ENCODE assay signal across 16 cellular contexts in genomic region chr9:17018001-17018491, GRCh38.
DNase-seq lines count a peak whose midpoint lies in the region; ATAC-seq and TF ChIP-seq lines count a peak whose summit lies in the region.
"Had no signal": no experiment of that assay in that cellular context is flagged by ENCODE, and none has a peak within 500 bp of the region (broad histone marks: within the 10 kb centered on the region; RNA-seq: fewer than 3 reads in every experiment).

No MANE protein-coding gene starts in this region.

- no peak overlapping the region for H3K27ac Mint-ChIP-seq in activated T-helper 17 cell treated with anti-CD3 and anti-CD28 coated beads, Interleukin-2, amount 50 U/mL, for 72 hours
- H3K27ac Mint-ChIP-seq: activated naive CD4-positive, alpha-beta T cell treated with anti-CD3 and anti-CD28 coated beads, Interleukin-2, amount 10 ng/mL, durations not matched to agents 7 days and 5 days; endodermal cell; immature natural killer cell had no signal

- peak overlapping the region; percentile 76 for H3K4me2 ChIP-seq in skeletal muscle satellite cell (ENCODE audit: low read length)

- no peaks in the 10 kb centered on the region for H3K27me3 Mint-ChIP-seq in activated T-helper 17 cell treated with anti-CD3 and anti-CD28 coated beads, Interleukin-2, amount 50 U/mL, for 72 hours
- H3K27me3 Mint-ChIP-seq: activated naive CD4-positive, alpha-beta T cell treated with anti-CD3 and anti-CD28 coated beads, Interleukin-2, amount 10 ng/mL, durations not matched to agents 7 days and 5 days had no signal

- peaks cover 0 to 2% (median 0%) of the 10 kb centered on the region in 11 donors for H3K9me3 ChIP-seq in heart right ventricle
- no peaks in the 10 kb centered on the region for H3K9me3 ChIP-seq in skeletal muscle satellite cell (replicated peaks; ENCODE audit: low read length)
- H3K9me3 ChIP-seq: transverse colon had no signal

- peak overlapping the region; percentile 80 for H3K9ac ChIP-seq in skeletal muscle satellite cell (ENCODE audit: low read depth, low read length)

- no peak for TF ChIP-seq POLR2A in GM18505 (IDR thresholded peaks at IDR 0.05; ENCODE audit: borderline replicate concordance, extremely low read depth, insufficient read depth, insufficient read length)

- no peak for TF ChIP-seq CTCF in heart right ventricle (IDR thresholded peaks at IDR 0.05)

- WGBS in heart right ventricle, 2 donors = 85 to 89% methylated on average over 9 of the region's 9 CpGs

- peak; percentile 55 for DNase-seq in Daoy (ENCODE audit: low read depth)
- DNase-seq in amygdala (lab: John Stamatoyannopoulos, UW) = peak in 39 of 56 donors; percentile 2 to 65 (median 18)
- DNase-seq in heart right ventricle = peak; percentile 13 to 27
- DNase-seq: activated CD4-positive, alpha-beta T cell treated with anti-CD3 and anti-CD28 coated beads for 48 hours; activated naive CD4-positive, alpha-beta T cell treated with anti-CD3 and anti-CD28 coated beads, Interleukin-2, amount 10 ng/mL, durations not matched to agents 7 days and 5 days; endodermal cell; immature natural killer cell; NCI-H345; SIG-M5; transverse colon had no signal

- intact Hi-C loops in heart right ventricle (cut with DNase I) = no loop called here

- no peak overlapping the region for H3K27ac ChIP-seq in heart right ventricle
- H3K27ac ChIP-seq: transverse colon had no signal

- H3K36me3 Mint-ChIP-seq in activated T-helper 17 cell treated with anti-CD3 and anti-CD28 coated beads, Interleukin-2, amount 50 U/mL, for 72 hours (ENCODE audit: low read depth) = no peaks in the 10 kb centered on the region
- H3K36me3 Mint-ChIP-seq: activated naive CD4-positive, alpha-beta T cell treated with anti-CD3 and anti-CD28 coated beads, Interleukin-2, amount 10 ng/mL, durations not matched to agents 7 days and 5 days had no signal

- no peaks in the 10 kb centered on the region for H3K4me1 Mint-ChIP-seq in activated T-helper 17 cell treated with anti-CD3 and anti-CD28 coated beads, Interleukin-2, amount 50 U/mL, for 72 hours
- H3K4me1 Mint-ChIP-seq: activated naive CD4-positive, alpha-beta T cell treated with anti-CD3 and anti-CD28 coated beads, Interleukin-2, amount 10 ng/mL, durations not matched to agents 7 days and 5 days; immature natural killer cell; neural crest cell had no signal

- no peak overlapping the region for H3K4me3 Mint-ChIP-seq in activated T-helper 17 cell treated with anti-CD3 and anti-CD28 coated beads, Interleukin-2, amount 50 U/mL, for 72 hours
- H3K4me3 Mint-ChIP-seq: activated naive CD4-positive, alpha-beta T cell treated with anti-CD3 and anti-CD28 coated beads, Interleukin-2, amount 10 ng/mL, durations not matched to agents 7 days and 5 days; endodermal cell; immature natural killer cell; neural crest cell had no signal

- H3K4me3 ChIP-seq in heart right ventricle (no peak overlapping the region), skeletal muscle satellite cell (ENCODE audit: low read length) (peak overlapping the region; percentile 48)
- H3K4me3 ChIP-seq: transverse colon had no signal

- ATAC-seq in heart right ventricle = peak in 6 of 8 donors; percentile 47 to 73 (median 70)
- ATAC-seq in GM18505 (IDR thresholded peaks at IDR 0.05; ENCODE audit: unreplicated experiment) = no peak
- no peak for ATAC-seq in activated T-helper 17 cell treated with anti-CD3 and anti-CD28 coated beads, Interleukin-2, amount 50 U/mL, for 72 hours (replicated peaks)
- ATAC-seq in GM21619 (IDR thresholded peaks at IDR 0.05; ENCODE audit: unreplicated experiment) = no peak
- no peak for ATAC-seq in HG03175 (IDR thresholded peaks at IDR 0.05; ENCODE audit: unreplicated experiment)

- H3K36me3 ChIP-seq in heart right ventricle = no peaks in the 10 kb centered on the region
- no peaks in the 10 kb centered on the region for H3K36me3 ChIP-seq in skeletal muscle satellite cell (ENCODE audit: insufficient read depth, low read length)
- H3K36me3 ChIP-seq: transverse colon had no signal

- H3K27me3 ChIP-seq in heart right ventricle = no peaks in the 10 kb centered on the region
- H3K27me3 ChIP-seq in skeletal muscle satellite cell (ENCODE audit: control insufficient read depth, insufficient read depth, low read length) = no peaks in the 10 kb centered on the region
- H3K27me3 ChIP-seq: transverse colon had no signal

- no peaks in the 10 kb centered on the region for H3K4me1 ChIP-seq in heart right ventricle
- peaks cover 31% of the 10 kb centered on the region for H3K4me1 ChIP-seq in skeletal muscle satellite cell (ENCODE audit: control insufficient read depth, insufficient read depth, low read length)
- H3K4me1 ChIP-seq: transverse colon had no signal

- peaks cover 13% of the 10 kb centered on the region for H3K9me3 Mint-ChIP-seq in activated T-helper 17 cell treated with anti-CD3 and anti-CD28 coated beads, Interleukin-2, amount 50 U/mL, for 72 hours
- H3K9me3 Mint-ChIP-seq: endodermal cell, neural crest cell had no signal

Comparison
In these comparisons a context has a peak if more than half of its experiments do, and no peak if none do; other contexts are left out.
1. ATAC-seq: peak in heart right ventricle (6 of 8); none in GM18505 (single experiment), activated T-helper 17 cell treated with anti-CD3 and anti-CD28 coated beads, Interleukin-2, amount 50 U/mL, for 72 hours (single experiment), GM21619 (single experiment) and HG03175 (single experiment).
2. Peak in every context shown above with its lines, with median percentiles within 50 percentile points of each other: DNase-seq.